Comparison of ENCODE assay signal across 1 cellular context in the genomic region with DNA sequence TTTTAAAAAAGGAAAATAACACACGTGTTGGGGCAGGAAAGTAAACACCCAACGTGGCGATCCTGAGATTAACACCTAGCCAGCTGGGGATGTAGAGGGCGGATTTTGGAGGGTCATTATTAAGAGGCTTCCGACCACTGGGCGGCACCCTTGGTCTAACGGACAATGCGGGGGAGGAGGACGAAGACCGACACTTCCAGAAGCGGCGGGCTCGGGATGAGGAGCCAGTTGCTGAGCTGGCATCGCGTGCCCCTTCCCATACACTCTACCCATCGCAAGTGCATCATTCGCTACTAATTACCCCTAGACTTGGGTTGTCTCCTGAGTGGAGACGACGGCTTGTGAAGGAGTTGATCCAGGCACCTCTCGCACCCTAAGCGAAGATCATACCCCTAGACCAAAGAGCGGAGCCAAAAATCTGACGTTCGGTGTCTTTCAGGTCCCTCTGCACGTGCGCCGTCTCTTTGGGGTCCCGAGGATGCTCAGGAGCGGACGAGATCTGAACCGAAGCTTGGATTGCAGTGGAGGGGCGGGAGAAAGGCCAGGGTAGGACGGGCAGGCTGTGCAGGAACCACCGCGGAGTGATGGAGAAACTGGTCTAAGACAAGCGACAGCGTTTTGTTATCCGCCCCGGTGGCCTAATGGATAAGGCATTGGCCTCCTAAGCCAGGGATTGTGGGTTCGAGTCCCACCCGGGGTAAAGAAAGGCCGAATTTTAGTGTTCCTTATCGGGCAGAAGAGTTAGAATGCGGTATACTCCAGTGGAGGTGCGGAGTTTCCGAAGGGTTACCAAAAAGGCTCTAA.
TF ChIP-seq lines count a peak whose summit lies in the region.

No MANE protein-coding gene starts in this region.

TF ChIP-seq in HEK293, 187 proteins besides CTCF, POLR2A, EP300 and RAD21 (continued from another document and continues in another):
- TF ChIP-seq, protein P1, sequence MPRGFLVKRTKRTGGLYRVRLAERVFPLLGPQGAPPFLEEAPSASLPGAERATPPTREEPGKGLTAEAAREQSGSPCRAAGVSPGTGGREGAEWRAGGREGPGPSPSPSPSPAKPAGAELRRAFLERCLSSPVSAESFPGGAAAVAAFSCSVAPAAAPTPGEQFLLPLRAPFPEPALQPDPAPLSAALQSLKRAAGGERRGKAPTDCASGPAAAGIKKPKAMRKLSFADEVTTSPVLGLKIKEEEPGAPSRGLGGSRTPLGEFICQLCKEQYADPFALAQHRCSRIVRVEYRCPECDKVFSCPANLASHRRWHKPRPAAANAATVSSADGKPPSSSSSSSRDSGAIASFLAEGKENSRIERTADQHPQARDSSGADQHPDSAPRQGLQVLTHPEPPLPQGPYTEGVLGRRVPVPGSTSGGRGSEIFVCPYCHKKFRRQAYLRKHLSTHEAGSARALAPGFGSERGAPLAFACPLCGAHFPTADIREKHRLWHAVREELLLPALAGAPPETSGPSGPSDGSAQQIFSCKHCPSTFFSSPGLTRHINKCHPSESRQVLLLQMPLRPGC (tag by site-specific recombination; IDR thresholded peaks at IDR 0.05), result peak; percentile 78; the same call in 1 of the 2 replicates
- peak; percentile 94 for TF ChIP-seq ZBTB1 (tag by site-specific recombination; IDR thresholded peaks at IDR 0.05)
- TF ChIP-seq SP2 (tag by site-specific recombination; IDR thresholded peaks at IDR 0.05), result peak; percentile 69
- TF ChIP-seq PRDM1 (tag by site-specific recombination; IDR thresholded peaks at IDR 0.05), result peak; percentile 64
- peak; percentile 100 for TF ChIP-seq ZNF600 (tag by site-specific recombination; IDR thresholded peaks at IDR 0.05)
- peak; percentile 52; the same call in 1 of the 2 replicates for TF ChIP-seq ZSCAN16 (tag by site-specific recombination; IDR thresholded peaks at IDR 0.05)
- TF ChIP-seq MZF1 (tag by site-specific recombination; IDR thresholded peaks at IDR 0.05; ENCODE audit: borderline replicate concordance), result peak; percentile 19; the same call in 1 of the 2 replicates
- TF ChIP-seq ZNF596 (tag by site-specific recombination; IDR thresholded peaks at IDR 0.05), result no peak
- TF ChIP-seq ZNF660 (tag by site-specific recombination; IDR thresholded peaks at IDR 0.05), result peak; percentile 99
- peak; percentile 95 for TF ChIP-seq ZNF2 (tag by site-specific recombination; IDR thresholded peaks at IDR 0.05)
- no peak for TF ChIP-seq ZNF707 (tag by site-specific recombination; IDR thresholded peaks at IDR 0.05)
- TF ChIP-seq, protein P2, sequence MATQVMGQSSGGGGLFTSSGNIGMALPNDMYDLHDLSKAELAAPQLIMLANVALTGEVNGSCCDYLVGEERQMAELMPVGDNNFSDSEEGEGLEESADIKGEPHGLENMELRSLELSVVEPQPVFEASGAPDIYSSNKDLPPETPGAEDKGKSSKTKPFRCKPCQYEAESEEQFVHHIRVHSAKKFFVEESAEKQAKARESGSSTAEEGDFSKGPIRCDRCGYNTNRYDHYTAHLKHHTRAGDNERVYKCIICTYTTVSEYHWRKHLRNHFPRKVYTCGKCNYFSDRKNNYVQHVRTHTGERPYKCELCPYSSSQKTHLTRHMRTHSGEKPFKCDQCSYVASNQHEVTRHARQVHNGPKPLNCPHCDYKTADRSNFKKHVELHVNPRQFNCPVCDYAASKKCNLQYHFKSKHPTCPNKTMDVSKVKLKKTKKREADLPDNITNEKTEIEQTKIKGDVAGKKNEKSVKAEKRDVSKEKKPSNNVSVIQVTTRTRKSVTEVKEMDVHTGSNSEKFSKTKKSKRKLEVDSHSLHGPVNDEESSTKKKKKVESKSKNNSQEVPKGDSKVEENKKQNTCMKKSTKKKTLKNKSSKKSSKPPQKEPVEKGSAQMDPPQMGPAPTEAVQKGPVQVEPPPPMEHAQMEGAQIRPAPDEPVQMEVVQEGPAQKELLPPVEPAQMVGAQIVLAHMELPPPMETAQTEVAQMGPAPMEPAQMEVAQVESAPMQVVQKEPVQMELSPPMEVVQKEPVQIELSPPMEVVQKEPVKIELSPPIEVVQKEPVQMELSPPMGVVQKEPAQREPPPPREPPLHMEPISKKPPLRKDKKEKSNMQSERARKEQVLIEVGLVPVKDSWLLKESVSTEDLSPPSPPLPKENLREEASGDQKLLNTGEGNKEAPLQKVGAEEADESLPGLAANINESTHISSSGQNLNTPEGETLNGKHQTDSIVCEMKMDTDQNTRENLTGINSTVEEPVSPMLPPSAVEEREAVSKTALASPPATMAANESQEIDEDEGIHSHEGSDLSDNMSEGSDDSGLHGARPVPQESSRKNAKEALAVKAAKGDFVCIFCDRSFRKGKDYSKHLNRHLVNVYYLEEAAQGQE (tag by site-specific recombination; IDR thresholded peaks at IDR 0.05), result no peak; the same call in 1 of the 2 replicates
- TF ChIP-seq TCF7L2 (IDR thresholded peaks at IDR 0.05; ENCODE audit: borderline replicate concordance, low read depth, low read length), result no peak; the same call in 1 of the 2 replicates
- peak; percentile 76 for TF ChIP-seq ZNF654 (tag by site-specific recombination; IDR thresholded peaks at IDR 0.05; ENCODE audit: low read depth)
- TF ChIP-seq ZNF174 (tag by site-specific recombination; IDR thresholded peaks at IDR 0.05), result no peak
- no peak for TF ChIP-seq ZNF426 (tag by site-specific recombination; IDR thresholded peaks at IDR 0.05)
- TF ChIP-seq ZNF416 (tag by site-specific recombination; IDR thresholded peaks at IDR 0.05), result no peak
- TF ChIP-seq, protein P3, sequence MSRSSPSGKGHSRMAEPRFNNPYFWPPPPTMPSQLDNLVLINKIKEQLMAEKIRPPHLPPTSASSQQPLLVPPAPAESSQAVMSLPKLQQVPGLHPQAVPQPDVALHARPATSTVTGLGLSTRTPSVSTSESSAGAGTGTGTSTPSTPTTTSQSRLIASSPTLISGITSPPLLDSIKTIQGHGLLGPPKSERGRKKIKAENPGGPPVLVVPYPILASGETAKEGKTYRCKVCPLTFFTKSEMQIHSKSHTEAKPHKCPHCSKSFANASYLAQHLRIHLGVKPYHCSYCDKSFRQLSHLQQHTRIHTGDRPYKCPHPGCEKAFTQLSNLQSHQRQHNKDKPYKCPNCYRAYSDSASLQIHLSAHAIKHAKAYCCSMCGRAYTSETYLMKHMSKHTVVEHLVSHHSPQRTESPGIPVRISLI (tag by site-specific recombination; IDR thresholded peaks at IDR 0.05), result peak; percentile 47; the same call in 1 of the 2 replicates
- peak; percentile 52; the same call in 1 of the 2 replicates for TF ChIP-seq YY2 (tag by site-specific recombination; IDR thresholded peaks at IDR 0.05)
- TF ChIP-seq, protein P4, sequence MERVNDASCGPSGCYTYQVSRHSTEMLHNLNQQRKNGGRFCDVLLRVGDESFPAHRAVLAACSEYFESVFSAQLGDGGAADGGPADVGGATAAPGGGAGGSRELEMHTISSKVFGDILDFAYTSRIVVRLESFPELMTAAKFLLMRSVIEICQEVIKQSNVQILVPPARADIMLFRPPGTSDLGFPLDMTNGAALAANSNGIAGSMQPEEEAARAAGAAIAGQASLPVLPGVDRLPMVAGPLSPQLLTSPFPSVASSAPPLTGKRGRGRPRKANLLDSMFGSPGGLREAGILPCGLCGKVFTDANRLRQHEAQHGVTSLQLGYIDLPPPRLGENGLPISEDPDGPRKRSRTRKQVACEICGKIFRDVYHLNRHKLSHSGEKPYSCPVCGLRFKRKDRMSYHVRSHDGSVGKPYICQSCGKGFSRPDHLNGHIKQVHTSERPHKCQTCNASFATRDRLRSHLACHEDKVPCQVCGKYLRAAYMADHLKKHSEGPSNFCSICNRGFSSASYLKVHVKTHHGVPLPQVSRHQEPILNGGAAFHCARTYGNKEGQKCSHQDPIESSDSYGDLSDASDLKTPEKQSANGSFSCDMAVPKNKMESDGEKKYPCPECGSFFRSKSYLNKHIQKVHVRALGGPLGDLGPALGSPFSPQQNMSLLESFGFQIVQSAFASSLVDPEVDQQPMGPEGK (tag by site-specific recombination; IDR thresholded peaks at IDR 0.05), result peak; percentile 77
- peak; percentile 82 for TF ChIP-seq ZFP69B (tag by site-specific recombination; IDR thresholded peaks at IDR 0.05)
- no peak for TF ChIP-seq ZNF560 (tag by site-specific recombination; IDR thresholded peaks at IDR 0.05; ENCODE audit: borderline replicate concordance)
- TF ChIP-seq, protein P5, sequence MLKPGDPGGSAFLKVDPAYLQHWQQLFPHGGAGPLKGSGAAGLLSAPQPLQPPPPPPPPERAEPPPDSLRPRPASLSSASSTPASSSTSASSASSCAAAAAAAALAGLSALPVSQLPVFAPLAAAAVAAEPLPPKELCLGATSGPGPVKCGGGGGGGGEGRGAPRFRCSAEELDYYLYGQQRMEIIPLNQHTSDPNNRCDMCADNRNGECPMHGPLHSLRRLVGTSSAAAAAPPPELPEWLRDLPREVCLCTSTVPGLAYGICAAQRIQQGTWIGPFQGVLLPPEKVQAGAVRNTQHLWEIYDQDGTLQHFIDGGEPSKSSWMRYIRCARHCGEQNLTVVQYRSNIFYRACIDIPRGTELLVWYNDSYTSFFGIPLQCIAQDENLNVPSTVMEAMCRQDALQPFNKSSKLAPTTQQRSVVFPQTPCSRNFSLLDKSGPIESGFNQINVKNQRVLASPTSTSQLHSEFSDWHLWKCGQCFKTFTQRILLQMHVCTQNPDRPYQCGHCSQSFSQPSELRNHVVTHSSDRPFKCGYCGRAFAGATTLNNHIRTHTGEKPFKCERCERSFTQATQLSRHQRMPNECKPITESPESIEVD (tag by site-specific recombination; IDR thresholded peaks at IDR 0.05), result peak; percentile 70
- no peak for TF ChIP-seq ZNF585B (tag by site-specific recombination; IDR thresholded peaks at IDR 0.05)
- peak; percentile 99 for TF ChIP-seq ZEB2 (tag by site-specific recombination; IDR thresholded peaks at IDR 0.05)
- TF ChIP-seq GLIS1 (tag by site-specific recombination; IDR thresholded peaks at IDR 0.05), result peak; percentile 47
- 0 out of 2 replicates have a peak, but pooled peaks have one; percentile 26 for TF ChIP-seq SCRT1 (tag by site-specific recombination; IDR thresholded peaks at IDR 0.05; ENCODE audit: borderline replicate concordance)
- no peak for TF ChIP-seq ZNF140 (tag by site-specific recombination; IDR thresholded peaks at IDR 0.05)
- TF ChIP-seq, protein P6, sequence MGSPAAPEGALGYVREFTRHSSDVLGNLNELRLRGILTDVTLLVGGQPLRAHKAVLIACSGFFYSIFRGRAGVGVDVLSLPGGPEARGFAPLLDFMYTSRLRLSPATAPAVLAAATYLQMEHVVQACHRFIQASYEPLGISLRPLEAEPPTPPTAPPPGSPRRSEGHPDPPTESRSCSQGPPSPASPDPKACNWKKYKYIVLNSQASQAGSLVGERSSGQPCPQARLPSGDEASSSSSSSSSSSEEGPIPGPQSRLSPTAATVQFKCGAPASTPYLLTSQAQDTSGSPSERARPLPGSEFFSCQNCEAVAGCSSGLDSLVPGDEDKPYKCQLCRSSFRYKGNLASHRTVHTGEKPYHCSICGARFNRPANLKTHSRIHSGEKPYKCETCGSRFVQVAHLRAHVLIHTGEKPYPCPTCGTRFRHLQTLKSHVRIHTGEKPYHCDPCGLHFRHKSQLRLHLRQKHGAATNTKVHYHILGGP (tag by site-specific recombination; IDR thresholded peaks at IDR 0.05), result no peak
- TF ChIP-seq SALL2 (tag by site-specific recombination; IDR thresholded peaks at IDR 0.05; ENCODE audit: borderline replicate concordance), result no peak
- TF ChIP-seq ZNF423 (tag by site-specific recombination; IDR thresholded peaks at IDR 0.05), result no peak
- TF ChIP-seq, protein P7, sequence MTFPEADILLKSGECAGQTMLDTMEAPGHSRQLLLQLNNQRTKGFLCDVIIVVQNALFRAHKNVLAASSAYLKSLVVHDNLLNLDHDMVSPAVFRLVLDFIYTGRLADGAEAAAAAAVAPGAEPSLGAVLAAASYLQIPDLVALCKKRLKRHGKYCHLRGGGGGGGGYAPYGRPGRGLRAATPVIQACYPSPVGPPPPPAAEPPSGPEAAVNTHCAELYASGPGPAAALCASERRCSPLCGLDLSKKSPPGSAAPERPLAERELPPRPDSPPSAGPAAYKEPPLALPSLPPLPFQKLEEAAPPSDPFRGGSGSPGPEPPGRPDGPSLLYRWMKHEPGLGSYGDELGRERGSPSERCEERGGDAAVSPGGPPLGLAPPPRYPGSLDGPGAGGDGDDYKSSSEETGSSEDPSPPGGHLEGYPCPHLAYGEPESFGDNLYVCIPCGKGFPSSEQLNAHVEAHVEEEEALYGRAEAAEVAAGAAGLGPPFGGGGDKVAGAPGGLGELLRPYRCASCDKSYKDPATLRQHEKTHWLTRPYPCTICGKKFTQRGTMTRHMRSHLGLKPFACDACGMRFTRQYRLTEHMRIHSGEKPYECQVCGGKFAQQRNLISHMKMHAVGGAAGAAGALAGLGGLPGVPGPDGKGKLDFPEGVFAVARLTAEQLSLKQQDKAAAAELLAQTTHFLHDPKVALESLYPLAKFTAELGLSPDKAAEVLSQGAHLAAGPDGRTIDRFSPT (tag by site-specific recombination; IDR thresholded peaks at IDR 0.05), result peak; percentile 98
- no peak for TF ChIP-seq ZNF155 (tag by site-specific recombination; IDR thresholded peaks at IDR 0.05)
- TF ChIP-seq ZBTB17 (tag by site-specific recombination; IDR thresholded peaks at IDR 0.05), result peak; percentile 99
- peak; percentile 46; the same call in 1 of the 2 replicates for TF ChIP-seq KLF9 (tag by site-specific recombination; IDR thresholded peaks at IDR 0.05; ENCODE audit: low read depth)
- no peak for TF ChIP-seq GFI1B (tag by site-specific recombination; IDR thresholded peaks at IDR 0.05)
- peak; percentile 79 for TF ChIP-seq REPIN1 (tag by site-specific recombination; IDR thresholded peaks at IDR 0.05; ENCODE audit: low read depth)
- TF ChIP-seq, protein P8, sequence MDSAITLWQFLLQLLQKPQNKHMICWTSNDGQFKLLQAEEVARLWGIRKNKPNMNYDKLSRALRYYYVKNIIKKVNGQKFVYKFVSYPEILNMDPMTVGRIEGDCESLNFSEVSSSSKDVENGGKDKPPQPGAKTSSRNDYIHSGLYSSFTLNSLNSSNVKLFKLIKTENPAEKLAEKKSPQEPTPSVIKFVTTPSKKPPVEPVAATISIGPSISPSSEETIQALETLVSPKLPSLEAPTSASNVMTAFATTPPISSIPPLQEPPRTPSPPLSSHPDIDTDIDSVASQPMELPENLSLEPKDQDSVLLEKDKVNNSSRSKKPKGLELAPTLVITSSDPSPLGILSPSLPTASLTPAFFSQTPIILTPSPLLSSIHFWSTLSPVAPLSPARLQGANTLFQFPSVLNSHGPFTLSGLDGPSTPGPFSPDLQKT (IDR thresholded peaks at IDR 0.05; ENCODE audit: borderline replicate concordance, low read depth, low read length), result no peak
- TF ChIP-seq ZNF785 (tag by site-specific recombination; IDR thresholded peaks at IDR 0.05), result peak; percentile 79
- peak; percentile 47 for TF ChIP-seq ZNF843 (tag by site-specific recombination; IDR thresholded peaks at IDR 0.05)
- TF ChIP-seq, protein P9, sequence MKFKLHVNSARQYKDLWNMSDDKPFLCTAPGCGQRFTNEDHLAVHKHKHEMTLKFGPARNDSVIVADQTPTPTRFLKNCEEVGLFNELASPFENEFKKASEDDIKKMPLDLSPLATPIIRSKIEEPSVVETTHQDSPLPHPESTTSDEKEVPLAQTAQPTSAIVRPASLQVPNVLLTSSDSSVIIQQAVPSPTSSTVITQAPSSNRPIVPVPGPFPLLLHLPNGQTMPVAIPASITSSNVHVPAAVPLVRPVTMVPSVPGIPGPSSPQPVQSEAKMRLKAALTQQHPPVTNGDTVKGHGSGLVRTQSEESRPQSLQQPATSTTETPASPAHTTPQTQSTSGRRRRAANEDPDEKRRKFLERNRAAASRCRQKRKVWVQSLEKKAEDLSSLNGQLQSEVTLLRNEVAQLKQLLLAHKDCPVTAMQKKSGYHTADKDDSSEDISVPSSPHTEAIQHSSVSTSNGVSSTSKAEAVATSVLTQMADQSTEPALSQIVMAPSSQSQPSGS (tag by site-specific recombination; IDR thresholded peaks at IDR 0.05; ENCODE audit: low read depth), result no peak
- TF ChIP-seq ZNF433 (tag by site-specific recombination; IDR thresholded peaks at IDR 0.05; ENCODE audit: low read depth), result no peak
- TF ChIP-seq ZNF544 (tag by site-specific recombination; IDR thresholded peaks at IDR 0.05), result no peak
- TF ChIP-seq ZNF777 (tag by site-specific recombination; IDR thresholded peaks at IDR 0.05; ENCODE audit: borderline replicate concordance), result no peak
